In the genomic region with DNA sequence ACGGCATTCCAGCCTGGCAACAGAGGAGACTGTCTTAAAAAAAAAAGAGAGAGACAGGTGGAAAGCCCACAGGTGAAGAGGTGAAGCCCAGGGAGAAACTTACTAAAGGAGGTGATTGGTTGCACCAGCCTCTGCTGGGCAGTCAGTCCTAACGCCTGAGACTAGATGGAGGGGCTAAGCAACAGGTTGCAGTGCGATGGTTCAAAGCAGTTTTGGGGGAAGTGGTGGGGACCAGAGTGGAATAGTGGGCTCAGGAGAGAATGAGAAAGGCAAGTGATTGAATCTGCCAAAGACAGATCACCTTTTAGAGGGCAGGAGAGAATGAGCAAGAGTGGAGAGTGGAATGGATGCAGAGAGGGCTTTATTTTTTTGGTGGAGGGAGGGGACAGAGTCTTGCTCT, we compare ENCODE assay signal across 18 cellular contexts.
DNase-seq lines count a peak whose midpoint lies in the region; TF ChIP-seq lines count a peak whose summit lies in the region.
"Had no signal": no experiment of that assay in that cellular context is flagged by ENCODE, and none has a peak within 500 bp of the region (broad histone marks: within the 10 kb centered on the region; RNA-seq: fewer than 3 reads in every experiment).

No MANE protein-coding gene starts in this region.

- no peak overlapping the region for H3K56ac ChIP-seq in H9 (ENCODE audit: insufficient read length, low read depth, low read length)

- H3K4me1 Mint-ChIP-seq in CD14-positive monocyte (peaks cover 6% of the 10 kb centered on the region), H9 (no peaks in the 10 kb centered on the region), endothelial cell (ENCODE audit: unreplicated experiment) (peaks cover 5% of the 10 kb centered on the region), progenitor cell of endocrine pancreas (ENCODE audit: low read depth) (no peaks in the 10 kb centered on the region)
- H3K4me1 Mint-ChIP-seq: B cell had no signal

- H3K36me3 Mint-ChIP-seq in CD14-positive monocyte, result peaks cover 4 to 6% of the 10 kb centered on the region in 2 donors
- peaks cover 0 to 15% (median 0%) of the 10 kb centered on the region in 3 experiments; a peak in 3 of 7 replicates for H3K36me3 Mint-ChIP-seq in H9 (ENCODE audit: insufficient read depth in 1 of 3, low read depth in 3 of 3)
- peaks cover 4% of the 10 kb centered on the region for H3K36me3 Mint-ChIP-seq in endothelial cell (ENCODE audit: low read depth, unreplicated experiment)
- H3K36me3 Mint-ChIP-seq in progenitor cell of endocrine pancreas (ENCODE audit: insufficient read depth), result peaks cover 3% of the 10 kb centered on the region

- peaks cover 0 to 3% (median 0%) of the 10 kb centered on the region in 7 donors for H3K9me3 Mint-ChIP-seq in CD14-positive monocyte
- no peaks in the 10 kb centered on the region for H3K9me3 Mint-ChIP-seq in H9
- H3K9me3 Mint-ChIP-seq in endothelial cell (ENCODE audit: unreplicated experiment), result no peaks in the 10 kb centered on the region
- no peaks in the 10 kb centered on the region for H3K9me3 Mint-ChIP-seq in progenitor cell of endocrine pancreas (ENCODE audit: low read depth)

- H3K14ac ChIP-seq in H9 (ENCODE audit: insufficient read depth, low read length), result no peak overlapping the region

- no peak overlapping the region for H2AFZ ChIP-seq in H9 (ENCODE audit: low read length)

- no peak overlapping the region for H2AK5ac ChIP-seq in H9 (ENCODE audit: insufficient read length, low read length)

- intact Hi-C loops in CD14-positive monocyte (cut with micrococcal nuclease), result no loop called here

- H2BK20ac ChIP-seq in H9 (ENCODE audit: low read depth, low read length, poor library complexity, severe bottlenecking), result no peak overlapping the region

- no peak overlapping the region for H3K4me2 ChIP-seq in H9 (ENCODE audit: insufficient read depth, insufficient read length, low read length)
- H3K4me2 ChIP-seq: A549 had no signal

- no peak for DNase-seq in CD14-positive monocyte (ENCODE audit: low spot score)
- no peak for DNase-seq in H9
- no peak for DNase-seq in endothelial cell (ENCODE audit: low spot score)
- DNase-seq in progenitor cell of endocrine pancreas (ENCODE audit: low spot score, unreplicated experiment), result no peak
- DNase-seq in NCI-H748 treated with DMSO at 0.1 percent for 48 hours (lab: John Stamatoyannopoulos, UW), result no peak
- DNase-seq in DMS153 treated with DMSO at 0.1 percent for 48 hours (lab: John Stamatoyannopoulos, UW; ENCODE audit: unreplicated experiment), result no peak
- no peak for DNase-seq in foreskin fibroblast
- DNase-seq: CD4-positive, CD25-positive, alpha-beta regulatory T cell; COR-L47; DMS 273 treated with DMSO at 0.1 percent for 48 hours; KBM-7; NCI-H1092; NCI-H146; NCI-H2029; NCI-H2227 treated with DMSO at 0.1 percent for 48 hours; NCI-H510A had no signal

- H3K23ac ChIP-seq in H9 (ENCODE audit: insufficient read length, low read depth, low read length), result no peak overlapping the region

- H2BK15ac ChIP-seq in H9 (ENCODE audit: low read depth, low read length), result no peak overlapping the region

- no peaks in the 10 kb centered on the region for H4K20me1 ChIP-seq in H9 (ENCODE audit: control insufficient read depth, insufficient read depth, insufficient read length)

- TF ChIP-seq CTCF in CD14-positive monocyte (IDR thresholded peaks at IDR 0.05), result no peak
- no peak for TF ChIP-seq CTCF in H9 (conservative IDR thresholded peaks at IDR 0.05)
- TF ChIP-seq CTCF in endothelial cell (IDR thresholded peaks at IDR 0.05; ENCODE audit: unreplicated experiment), result no peak
- TF ChIP-seq CTCF in progenitor cell of endocrine pancreas (IDR thresholded peaks at IDR 0.05; ENCODE audit: unreplicated experiment), result no peak
- TF ChIP-seq CTCF in foreskin fibroblast (IDR thresholded peaks at IDR 0.05; ENCODE audit: low read depth, low read length), result no peak

- no peak overlapping the region for H4K5ac ChIP-seq in H9 (ENCODE audit: insufficient read length, low read depth, low read length)

- WGBS in H9 (ENCODE audit: extremely low coverage, insufficient read length, low lambda C conversion rate), result no CpG with 5 or more reads among the region's 3 CpGs

- no peak overlapping the region for H3K4me3 ChIP-seq in foreskin fibroblast (ENCODE audit: low read depth in 1 of 2, low read length in 2 of 2)
- H3K4me3 ChIP-seq: A549 had no signal

- H4K8ac ChIP-seq in H9 (replicated peaks; ENCODE audit: insufficient read length, low read depth, low read length), result no peak overlapping the region

- H3K9ac ChIP-seq in H9 (ENCODE audit: extremely low read depth, insufficient read length, low read length), result no peak overlapping the region

- H3K18ac ChIP-seq in H9 (ENCODE audit: insufficient read length, low read depth, low read length), result no peak overlapping the region

- no peak overlapping the region for H2BK12ac ChIP-seq in H9 (ENCODE audit: insufficient read length, low read depth, low read length)

- H3T11ph ChIP-seq in H9 (ENCODE audit: low read length), result no peak overlapping the region

- H3K23me2 ChIP-seq in H9 (ENCODE audit: insufficient read length, low read depth, low read length, poor library complexity, severe bottlenecking), result no peaks in the 10 kb centered on the region

- no peak overlapping the region for H2BK5ac ChIP-seq in H9 (ENCODE audit: insufficient read length, low read length)

- H3K27ac ChIP-seq in H9 (ENCODE audit: insufficient read length, low read depth, low read length), result no peak overlapping the region
- H3K27ac ChIP-seq: A549 had no signal

- H3K4me3 Mint-ChIP-seq in CD14-positive monocyte (no peak overlapping the region), H9 (no peak overlapping the region; a peak in 1 of 5 replicates), endothelial cell (ENCODE audit: unreplicated experiment) (no peak overlapping the region), progenitor cell of endocrine pancreas (ENCODE audit: low read depth) (no peak overlapping the region)
- H3K4me3 Mint-ChIP-seq: B cell; CD4-positive, CD25-positive, alpha-beta regulatory T cell had no signal

- no peak overlapping the region for H2BK120ac ChIP-seq in H9 (ENCODE audit: low read depth, low read length, poor library complexity, severe bottlenecking)

- H3K9me3 ChIP-seq in H9 (ENCODE audit: control insufficient read depth, low read depth, low read length), result no peaks in the 10 kb centered on the region
- H3K9me3 ChIP-seq: A549 had no signal

- H4K91ac ChIP-seq in H9 (ENCODE audit: insufficient read length, low read depth, low read length), result no peak overlapping the region

- H3K27me3 Mint-ChIP-seq in CD14-positive monocyte (ENCODE audit: low read depth in 3 of 3) (peaks cover 0 to 2% (median 0%) of the 10 kb centered on the region in 3 donors), H9 (ENCODE audit: low read depth) (no peaks in the 10 kb centered on the region; the same call in 1 of the 2 replicates), endothelial cell (ENCODE audit: unreplicated experiment) (peaks cover 9% of the 10 kb centered on the region), progenitor cell of endocrine pancreas (no peaks in the 10 kb centered on the region)
- H3K27me3 Mint-ChIP-seq: B cell; CD4-positive, CD25-positive, alpha-beta regulatory T cell had no signal

- H3K79me2 ChIP-seq in H9 (ENCODE audit: insufficient read depth, low read length), result no peaks in the 10 kb centered on the region

- no peak overlapping the region for H3K4ac ChIP-seq in H9 (ENCODE audit: low read depth, low read length)

- no peaks in the 10 kb centered on the region for H3K4me1 ChIP-seq in H9 (ENCODE audit: insufficient read depth, low read length)
- H3K4me1 ChIP-seq: A549 had no signal

- H3K79me1 ChIP-seq in H9 (ENCODE audit: insufficient read depth, low read depth, low read length, poor library complexity, severe bottlenecking), result no peaks in the 10 kb centered on the region

- no peaks in the 10 kb centered on the region for H3K27me3 ChIP-seq in H9 (ENCODE audit: insufficient read depth, low read length)

- H3K27ac Mint-ChIP-seq in CD14-positive monocyte, result peak overlapping the region in 4 of 7 donors; percentile 5 to 64 (median 20)
- H3K27ac Mint-ChIP-seq in H9, result peak overlapping the region; percentile 16 to 56 (median 49); a peak in 3 of 7 replicates
- peak overlapping the region; percentile 75 for H3K27ac Mint-ChIP-seq in endothelial cell (ENCODE audit: unreplicated experiment)
- H3K27ac Mint-ChIP-seq in progenitor cell of endocrine pancreas, result peak overlapping the region; percentile 22
- H3K27ac Mint-ChIP-seq: B cell had no signal

Comparison
In these comparisons a context has a peak if more than half of its experiments do, and no peak if none do; other contexts are left out.
1. H3K27ac Mint-ChIP-seq: peak in every context shown above with its lines; median percentile 75 in endothelial cell; 49 in H9; 22 in progenitor cell of endocrine pancreas; 20 in CD14-positive monocyte.